1 cellular context compared by ENCODE assay signal in the genomic region with DNA sequence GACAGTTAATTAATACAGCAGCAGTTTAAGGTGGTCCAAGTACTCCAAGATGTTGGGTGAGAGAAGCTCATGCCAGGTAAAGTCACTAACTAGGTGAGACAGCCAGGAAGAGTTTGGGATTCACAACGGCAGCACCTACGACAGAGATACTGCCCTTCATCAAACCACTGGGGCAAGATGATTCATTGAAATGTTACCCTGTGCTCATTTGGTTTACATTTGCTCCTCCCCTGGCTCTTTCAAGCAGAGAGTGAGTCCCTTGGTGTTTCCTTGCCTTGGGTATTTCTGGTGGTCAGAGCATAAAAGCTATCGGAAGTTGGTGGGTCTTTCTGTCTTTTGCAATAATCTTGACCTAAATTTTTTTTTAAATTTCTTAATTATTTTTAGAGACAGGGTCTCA.
TF ChIP-seq lines count a peak whose summit lies in the region.

No MANE protein-coding gene starts in this region.

TF ChIP-seq in IMR-90, 13 proteins besides CTCF, POLR2A, EP300 and RAD21 (continued from another document):
- TF ChIP-seq, protein P1, sequence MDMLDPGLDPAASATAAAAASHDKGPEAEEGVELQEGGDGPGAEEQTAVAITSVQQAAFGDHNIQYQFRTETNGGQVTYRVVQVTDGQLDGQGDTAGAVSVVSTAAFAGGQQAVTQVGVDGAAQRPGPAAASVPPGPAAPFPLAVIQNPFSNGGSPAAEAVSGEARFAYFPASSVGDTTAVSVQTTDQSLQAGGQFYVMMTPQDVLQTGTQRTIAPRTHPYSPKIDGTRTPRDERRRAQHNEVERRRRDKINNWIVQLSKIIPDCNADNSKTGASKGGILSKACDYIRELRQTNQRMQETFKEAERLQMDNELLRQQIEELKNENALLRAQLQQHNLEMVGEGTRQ (IDR thresholded peaks at IDR 0.05; ENCODE audit: low read depth, low read length): no peak
- TF ChIP-seq, protein P2, sequence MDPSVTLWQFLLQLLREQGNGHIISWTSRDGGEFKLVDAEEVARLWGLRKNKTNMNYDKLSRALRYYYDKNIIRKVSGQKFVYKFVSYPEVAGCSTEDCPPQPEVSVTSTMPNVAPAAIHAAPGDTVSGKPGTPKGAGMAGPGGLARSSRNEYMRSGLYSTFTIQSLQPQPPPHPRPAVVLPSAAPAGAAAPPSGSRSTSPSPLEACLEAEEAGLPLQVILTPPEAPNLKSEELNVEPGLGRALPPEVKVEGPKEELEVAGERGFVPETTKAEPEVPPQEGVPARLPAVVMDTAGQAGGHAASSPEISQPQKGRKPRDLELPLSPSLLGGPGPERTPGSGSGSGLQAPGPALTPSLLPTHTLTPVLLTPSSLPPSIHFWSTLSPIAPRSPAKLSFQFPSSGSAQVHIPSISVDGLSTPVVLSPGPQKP (IDR thresholded peaks at IDR 0.05; ENCODE audit: borderline replicate concordance, low read depth, low read length): no peak
- TF ChIP-seq MAFK (IDR thresholded peaks at IDR 0.05; ENCODE audit: low read depth, low read length) (no peak), MXI1 (IDR thresholded peaks at IDR 0.05; ENCODE audit: borderline replicate concordance, low read depth, low read length) (no peak), RCOR1 (IDR thresholded peaks at IDR 0.05; ENCODE audit: insufficient replicate concordance, low read length) (no peak), MAZ (IDR thresholded peaks at IDR 0.05; ENCODE audit: borderline replicate concordance, low read depth, low read length) (no peak)
